In the genomic region with DNA sequence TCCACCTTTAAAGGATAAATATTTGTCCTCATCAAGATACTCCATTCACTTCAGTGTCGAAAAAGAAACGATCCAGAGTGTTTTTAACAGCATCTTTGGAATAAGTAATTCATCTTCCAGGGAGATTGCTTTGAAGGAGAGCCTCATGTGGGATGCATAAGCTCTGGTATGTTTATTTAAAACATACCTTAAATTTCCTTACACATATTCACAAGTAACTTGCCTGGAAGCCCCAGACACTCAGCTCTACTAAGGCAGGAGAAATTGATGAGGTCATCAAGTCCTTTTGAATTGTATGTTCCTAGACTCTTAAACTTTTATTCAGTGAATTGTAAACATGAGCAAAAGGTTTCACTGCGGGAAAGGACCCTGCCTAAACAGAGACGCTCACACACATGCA, we compare ENCODE assay signal across 13 cellular contexts.
DNase-seq lines count a peak whose midpoint lies in the region; ATAC-seq, FAIRE-seq and TF ChIP-seq lines count a peak whose summit lies in the region.
"Had no signal": no experiment of that assay in that cellular context is flagged by ENCODE, and none has a peak within 500 bp of the region (broad histone marks: within the 10 kb centered on the region; RNA-seq: fewer than 3 reads in every experiment).

No MANE protein-coding gene starts in this region.

- H3K36me3 ChIP-seq in GM23338 (ENCODE audit: insufficient read depth) (no peaks in the 10 kb centered on the region), RWPE2 (ENCODE audit: low read depth) (no peaks in the 10 kb centered on the region), fibroblast of lung (ENCODE audit: control insufficient read depth, insufficient read depth, low read length) (no peaks in the 10 kb centered on the region), smooth muscle cell (ENCODE audit: low read depth) (no peaks in the 10 kb centered on the region), kidney (ENCODE audit: control insufficient read depth in 1 of 2, insufficient read depth in 2 of 2, low read length in 2 of 2) (no peaks in the 10 kb centered on the region)
- H3K36me3 ChIP-seq: neutrophil, WERI-Rb-1 had no signal

- peaks cover 56% of the 10 kb centered on the region for H3K4me1 Mint-ChIP-seq in GM23338

- H3K79me2 ChIP-seq in GM23338 (replicated peaks; ENCODE audit: insufficient read depth) (no peaks in the 10 kb centered on the region), fibroblast of lung (ENCODE audit: control insufficient read depth, insufficient read depth, low read length) (no peaks in the 10 kb centered on the region), smooth muscle cell (ENCODE audit: low read depth) (no peaks in the 10 kb centered on the region)

- no peak overlapping the region for H3K4me2 ChIP-seq in GM23338
- peak overlapping the region; percentile 55 for H3K4me2 ChIP-seq in fibroblast of lung (ENCODE audit: extremely low read depth, insufficient read depth, low read length)
- H3K4me2 ChIP-seq in smooth muscle cell = peak overlapping the region; percentile 73

- H3K27me3 ChIP-seq in GM23338 (ENCODE audit: insufficient read depth) = no peaks in the 10 kb centered on the region
- H3K27me3 ChIP-seq in RWPE2 (ENCODE audit: insufficient read depth, poor library complexity, severe bottlenecking) = no peaks in the 10 kb centered on the region
- no peaks in the 10 kb centered on the region for H3K27me3 ChIP-seq in fibroblast of lung (ENCODE audit: control insufficient read depth, insufficient read depth, low read length)
- no peaks in the 10 kb centered on the region for H3K27me3 ChIP-seq in smooth muscle cell (ENCODE audit: low read depth)

- intact Hi-C loops in kidney (cut with DNase I) = no loop called here

- no peak for ATAC-seq in GM23338
- ATAC-seq in RWPE2 (ENCODE audit: low read depth) = peak; percentile 77
- ATAC-seq in GM18502 (IDR thresholded peaks at IDR 0.05; ENCODE audit: poor library complexity, unreplicated experiment) = no peak

- TF ChIP-seq CTCF in GM23338 (conservative IDR thresholded peaks at IDR 0.05; ENCODE audit: low read depth in 2 of 2) (no peak), RWPE2 (IDR thresholded peaks at IDR 0.05; ENCODE audit: poor library complexity, severe bottlenecking) (no peak), fibroblast of lung (conservative IDR thresholded peaks at IDR 0.05 in 1 of 2, IDR thresholded peaks at IDR 0.05 in 1 of 2; ENCODE audit: low read depth in 1 of 2, low read length in 2 of 2) (no peak), smooth muscle cell (IDR thresholded peaks at IDR 0.05; ENCODE audit: borderline replicate concordance, insufficient read depth, poor library complexity, severe bottlenecking) (no peak), kidney (IDR thresholded peaks at IDR 0.05; ENCODE audit: borderline replicate concordance, extremely low read depth, insufficient read depth) (no peak)

- H3K27ac ChIP-seq in GM23338 (ENCODE audit: low read depth) (no peak overlapping the region), RWPE2 (ENCODE audit: poor library complexity, severe bottlenecking) (no peak overlapping the region), fibroblast of lung (ENCODE audit: insufficient read depth, low read length) (peak overlapping the region; percentile 58), smooth muscle cell (ENCODE audit: low read depth) (peak overlapping the region; percentile 90), kidney (ENCODE audit: low read depth in 2 of 2, low read length in 2 of 2) (no peak overlapping the region)
- H3K27ac ChIP-seq: neutrophil, WERI-Rb-1 had no signal

- H3K4me1 ChIP-seq in GM23338 (ENCODE audit: insufficient read depth) (peaks cover 55% of the 10 kb centered on the region), RWPE2 (ENCODE audit: insufficient read depth, poor library complexity, severe bottlenecking) (no peaks in the 10 kb centered on the region), fibroblast of lung (ENCODE audit: control insufficient read depth, extremely low read depth, insufficient read depth, low read length) (peaks cover 9% of the 10 kb centered on the region), smooth muscle cell (ENCODE audit: low read depth) (peaks cover 8% of the 10 kb centered on the region), kidney (ENCODE audit: control insufficient read depth in 1 of 2, insufficient read depth in 1 of 2, low read depth in 1 of 2, low read length in 2 of 2) (no peaks in the 10 kb centered on the region)

- H3K9me3 Mint-ChIP-seq in GM23338 = no peaks in the 10 kb centered on the region; the same call in 2 of the 3 replicates
- H3K9me3 Mint-ChIP-seq: central memory CD8-positive, alpha-beta T cell; stimulated activated naive CD8-positive, alpha-beta T cell treated with anti-CD3 and anti-CD28 coated beads, Interleukin-15, amount 100 ng/mL, for 72 hours had no signal

- H3K4me3 Mint-ChIP-seq in GM23338 = no peak overlapping the region

- H3K9me2 ChIP-seq in GM23338 (ENCODE audit: insufficient read depth) = peaks cover 6% of the 10 kb centered on the region; the same call in 1 of the 2 replicates

- H3K27ac Mint-ChIP-seq in GM23338 = no peak overlapping the region

- H3K27me3 Mint-ChIP-seq in GM23338 (ENCODE audit: insufficient read depth, low read depth, poor library complexity) = peaks cover 8% of the 10 kb centered on the region

- WGBS in smooth muscle cell (ENCODE audit: low lambda C conversion rate) = 37% methylated on average over 4 of the region's 4 CpGs

- H3K4me3 ChIP-seq in GM23338 (no peak overlapping the region), RWPE2 (ENCODE audit: severe bottlenecking) (no peak overlapping the region), fibroblast of lung (replicated peaks in 1 of 4; ENCODE audit: control extremely low read depth in 1 of 4, insufficient read depth in 1 of 4, low read depth in 3 of 4, low read length in 4 of 4) (peak overlapping the region in 3 of 4 experiments; percentile 29 to 67 (median 43)), smooth muscle cell (peak overlapping the region; percentile 11), kidney (ENCODE audit: low read length in 2 of 2) (no peak overlapping the region)

- no peak for DNase-seq in GM23338 (ENCODE audit: low spot score)
- no peak for DNase-seq in RWPE2 (ENCODE audit: low spot score)
- DNase-seq in fibroblast of lung (ENCODE audit: low read depth in 2 of 2) = peak; percentile 80 to 99
- DNase-seq in smooth muscle cell (lab: John Stamatoyannopoulos, UW; ENCODE audit: unreplicated experiment) = no peak
- no peak for DNase-seq in C1 segment of cervical spinal cord (lab: John Stamatoyannopoulos, UW)
- DNase-seq in kidney = no peak
- DNase-seq: stimulated activated CD4-positive, alpha-beta T cell treated with anti-CD3 and anti-CD28 coated beads, Interleukin-2, amount 100 ng/mL, for 24 hours; stimulated activated naive CD8-positive, alpha-beta T cell treated with anti-CD3 and anti-CD28 coated beads, Interleukin-15, amount 100 ng/mL, for 72 hours; WERI-Rb-1 had no signal

- no peaks in the 10 kb centered on the region for H3K36me3 Mint-ChIP-seq in GM23338 (ENCODE audit: low read depth)

- H3F3A ChIP-seq in GM23338 (replicated peaks; ENCODE audit: low read depth) (peaks cover 5% of the 10 kb centered on the region), smooth muscle cell (ENCODE audit: low read depth) (no peaks in the 10 kb centered on the region)

- H2AFZ ChIP-seq in GM23338 (0 out of 2 replicates have a peak overlapping the region, but pooled peaks have one; percentile 14), fibroblast of lung (ENCODE audit: low read length) (no peak overlapping the region), smooth muscle cell (ENCODE audit: low read depth) (no peak overlapping the region)

- no peak overlapping the region for H3K9ac ChIP-seq in fibroblast of lung (ENCODE audit: insufficient read depth, low read length)
- peak overlapping the region; percentile 49 for H3K9ac ChIP-seq in smooth muscle cell (ENCODE audit: low read depth)
- no peak overlapping the region for H3K9ac ChIP-seq in kidney (ENCODE audit: low read length in 2 of 2)

- H4K20me1 ChIP-seq in GM23338 (replicated peaks; ENCODE audit: insufficient read depth) (no peaks in the 10 kb centered on the region), fibroblast of lung (ENCODE audit: control insufficient read depth, extremely low read depth, insufficient read depth, low read length) (no peaks in the 10 kb centered on the region), smooth muscle cell (ENCODE audit: low read depth) (no peaks in the 10 kb centered on the region)

- no peak for FAIRE-seq in kidney (lab: Jason Lieb, UNC)
- FAIRE-seq: frontal cortex had no signal

- H3K9me3 ChIP-seq in RWPE2 (ENCODE audit: severe bottlenecking) (no peaks in the 10 kb centered on the region), fibroblast of lung (ENCODE audit: control insufficient read depth, insufficient read depth, low read depth, low read length) (no peaks in the 10 kb centered on the region), smooth muscle cell (replicated peaks; ENCODE audit: low read depth) (no peaks in the 10 kb centered on the region), kidney (ENCODE audit: control insufficient read depth in 1 of 2, low read length in 2 of 2) (no peaks in the 10 kb centered on the region)
- H3K9me3 ChIP-seq: neutrophil had no signal

TF ChIP-seq in GM23338, 12 proteins besides CTCF, POLR2A, EP300 and RAD21 (continues in another document):
- no peak for TF ChIP-seq EZH2 (IDR thresholded peaks at IDR 0.05; ENCODE audit: low read depth, unreplicated experiment)
- no peak for TF ChIP-seq JUNB (IDR thresholded peaks at IDR 0.05; ENCODE audit: unreplicated experiment)
- no peak for TF ChIP-seq STAT1 (IDR thresholded peaks at IDR 0.05; ENCODE audit: unreplicated experiment)

Comparison
In these comparisons a context has a peak if more than half of its experiments do, and no peak if none do; other contexts are left out.
1. DNase-seq: peak in fibroblast of lung (2 of 2); none in GM23338 (single experiment), RWPE2 (single experiment), smooth muscle cell (single experiment), C1 segment of cervical spinal cord (0 of 14) and kidney (single experiment).
2. H3K27ac ChIP-seq: peak in fibroblast of lung (single experiment) and smooth muscle cell (single experiment); none in GM23338 (single experiment), RWPE2 (single experiment) and kidney (0 of 2).
3. H3K4me3 ChIP-seq: peak in fibroblast of lung (3 of 4) and smooth muscle cell (single experiment); none in GM23338 (single experiment), RWPE2 (single experiment) and kidney (0 of 2).